In genomic region chr12:75721231-75721641, GRCh38 we compare ENCODE assay signal across 11 cellular contexts.
DNase-seq lines count a peak whose midpoint lies in the region; ATAC-seq and TF ChIP-seq lines count a peak whose summit lies in the region.
"Had no signal": no experiment of that assay in that cellular context is flagged by ENCODE, and none has a peak within 500 bp of the region (broad histone marks: within the 10 kb centered on the region; RNA-seq: fewer than 3 reads in every experiment).

No MANE protein-coding gene starts in this region.

- H3K9me3 ChIP-seq in colonic mucosa, result no peaks in the 10 kb centered on the region

- intact Hi-C loops in colonic mucosa (cut with DNase I), result no loop called here

- H3K36me3 ChIP-seq in rectal smooth muscle tissue (ENCODE audit: control insufficient read depth, insufficient read depth, low read length) (no peaks in the 10 kb centered on the region), colonic mucosa (no peaks in the 10 kb centered on the region)

- H3K9ac ChIP-seq in rectal smooth muscle tissue (ENCODE audit: low read length) (no peak overlapping the region), colonic mucosa (ENCODE audit: low read depth in 2 of 2, low read length in 2 of 2) (no peak overlapping the region)

- H3K27ac ChIP-seq in RWPE1 (peak overlapping the region; percentile 89), rectal smooth muscle tissue (ENCODE audit: low read depth, low read length) (peak overlapping the region; percentile 68), colonic mucosa (no peak overlapping the region)

- H3K4me1 ChIP-seq in rectal smooth muscle tissue (ENCODE audit: control insufficient read depth, insufficient read depth, low read length) (peaks cover 41% of the 10 kb centered on the region), colonic mucosa (peaks cover 6% of the 10 kb centered on the region)

- DNase-seq in GM03348 (ENCODE audit: low spot score) (peak; percentile 18), RWPE1 (ENCODE audit: low spot score) (no peak), fibroblast of peridontal ligament (ENCODE audit: extremely low read depth) (peak; percentile 48), colonic mucosa (no peak), KG1 (lab: John Stamatoyannopoulos, UW) (no peak)
- DNase-seq: activated naive CD8-positive, alpha-beta T cell treated with anti-CD3 and anti-CD28 coated beads, Interleukin-2, amount 50 U/mL, for 24 hours; effector CD4-positive, alpha-beta T cell; naive B cell had no signal

- H3K4me3 ChIP-seq in rectal smooth muscle tissue (ENCODE audit: low read length) (no peak overlapping the region), colonic mucosa (no peak overlapping the region)

- TF ChIP-seq CTCF in RWPE1 (conservative IDR thresholded peaks at IDR 0.05; ENCODE audit: low read depth) (no peak), colonic mucosa (IDR thresholded peaks at IDR 0.05) (no peak)

- ATAC-seq in GM18867 (IDR thresholded peaks at IDR 0.05; ENCODE audit: unreplicated experiment) (no peak), HG03442 (IDR thresholded peaks at IDR 0.05; ENCODE audit: unreplicated experiment) (no peak)
- ATAC-seq: activated naive CD8-positive, alpha-beta T cell treated with anti-CD3 and anti-CD28 coated beads, Interleukin-2, amount 50 U/mL, for 24 hours had no signal

- CTCF ChIA-PET in RWPE1 (lab: Yijun Ruan, JAX), result interaction anchor here (0.6 to 2.2 kb wide), 4 partner anchors 41 to 1252 kb away, joined by 3 to 7 read pairs (median 4); no protein-coding TSS in a partner anchor

- H3K27me3 ChIP-seq in rectal smooth muscle tissue (ENCODE audit: control insufficient read depth, insufficient read depth, low read length) (no peaks in the 10 kb centered on the region), colonic mucosa (no peaks in the 10 kb centered on the region)

- POLR2A ChIA-PET in RWPE1 (lab: Yijun Ruan, JAX; ENCODE audit: low non-redundant PET), result no interaction called here

Comparison
In these comparisons a context has a peak if more than half of its experiments do, and no peak if none do; other contexts are left out.
1. DNase-seq: peak in GM03348 (single experiment) and fibroblast of peridontal ligament (single experiment); none in RWPE1 (single experiment), colonic mucosa (single experiment) and KG1 (single experiment).